In the genomic region with DNA sequence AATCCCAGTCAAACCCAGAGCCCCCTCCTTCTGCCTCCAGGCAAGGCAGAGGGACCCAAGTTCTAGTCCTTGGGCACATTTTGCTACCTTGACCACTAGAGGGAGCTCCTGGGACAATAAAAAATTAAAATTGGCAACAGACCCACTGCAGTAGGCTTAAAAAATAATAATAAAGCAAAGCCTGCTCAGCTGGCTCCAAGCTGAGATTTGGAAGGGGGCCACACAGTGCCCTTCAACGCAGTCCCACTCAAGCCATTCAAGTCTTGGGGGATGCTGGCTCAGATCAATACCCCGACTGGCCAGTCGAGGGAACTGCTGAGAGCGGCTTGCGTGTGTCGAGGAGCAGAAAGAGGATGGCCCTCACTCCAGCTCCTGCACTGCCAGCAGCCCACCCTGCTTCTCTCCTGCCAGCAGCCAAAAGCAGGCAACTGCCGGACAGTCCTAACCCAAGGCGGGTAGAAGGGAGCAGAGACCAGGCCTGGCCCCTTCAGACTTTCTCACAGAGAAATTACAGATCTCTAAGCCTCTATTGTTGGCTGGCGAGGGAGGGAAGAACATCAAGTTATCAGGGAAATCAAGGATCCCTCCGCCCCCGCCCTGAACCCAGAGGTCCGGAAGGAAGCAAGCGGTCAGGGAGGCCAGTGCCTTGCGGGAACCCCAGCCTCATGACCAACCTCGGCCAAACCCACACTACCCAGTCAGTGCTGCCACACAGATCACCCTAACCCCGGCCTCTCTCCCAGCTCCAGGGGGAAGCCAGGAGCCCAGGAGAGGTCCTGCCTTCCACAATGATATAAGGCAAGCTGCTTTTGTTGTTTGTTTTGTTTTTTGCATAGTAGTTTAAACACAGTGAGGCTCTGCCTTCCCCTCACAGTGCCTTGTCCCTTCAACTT, we compare ENCODE assay signal across 9 cellular contexts. TPM values are rescaled to one million over a fixed set of nuclear protein-coding genes. Genes with fewer than 3 reads are reported as not detected.
DNase-seq lines count a peak whose midpoint lies in the region; ATAC-seq and TF ChIP-seq lines count a peak whose summit lies in the region.
"Had no signal": no experiment of that assay in that cellular context is flagged by ENCODE, and none has a peak within 500 bp of the region (broad histone marks: within the 10 kb centered on the region; RNA-seq: fewer than 3 reads in every experiment).

No MANE protein-coding gene starts in this region.

- H3K79me2 ChIP-seq in KMS-11 (ENCODE audit: insufficient read depth, low read depth): no peaks in the 10 kb centered on the region

- H3K4me2 ChIP-seq in KMS-11: no peak overlapping the region

- H3K4me3 ChIP-seq in KMS-11 (IDR thresholded peaks at IDR 0.05; ENCODE audit: insufficient read depth, low read depth, low read length) (no peak overlapping the region), cardiac muscle cell (no peak overlapping the region), psoas muscle (peak overlapping the region; percentile 12)

- TF ChIP-seq CTCF in KMS-11 (conservative IDR thresholded peaks at IDR 0.05; ENCODE audit: low read depth, low read length) (peak; percentile 89), cardiac muscle cell (IDR thresholded peaks at IDR 0.05; ENCODE audit: low read depth, low read length) (peak; percentile 85), psoas muscle (IDR thresholded peaks at IDR 0.05) (peak; percentile 88)

- H3K27me3 ChIP-seq in KMS-11 (ENCODE audit: insufficient read depth, low read depth): peaks cover 24% of the 10 kb centered on the region
- H3K27me3 ChIP-seq in cardiac muscle cell: no peaks in the 10 kb centered on the region
- H3K27me3 ChIP-seq in psoas muscle (ENCODE audit: insufficient read depth in 3 of 3, low read length in 2 of 3): no peaks in the 10 kb centered on the region

- no peak overlapping the region for H3K9ac ChIP-seq in KMS-11

- H2AFZ ChIP-seq in KMS-11 (ENCODE audit: low read depth): no peak overlapping the region

- 27 to 45% (median 39%) methylated on average over 16 of the region's 16 CpGs for WGBS in psoas muscle, 3 donors

- DNase-seq in D341Med (ENCODE audit: low spot score) (peak; percentile 64), SKM-1 (lab: John Stamatoyannopoulos, UW; ENCODE audit: unreplicated experiment) (peak; percentile 33), cardiac muscle cell (ENCODE audit: low read depth in 1 of 2, low spot score in 1 of 2) (peak; percentile 61 to 76), psoas muscle (peak; percentile 60 to 74), NCI-H187 treated with DMSO at 0.1 percent for 48 hours (lab: John Stamatoyannopoulos, UW) (no peak)
- DNase-seq in activated naive CD8-positive, alpha-beta T cell treated with anti-CD3 and anti-CD28 coated beads, Interleukin-2, amount 50 U/mL, for 16 hours (ENCODE audit: low read depth, low spot score): peak; percentile 34

- H3K36me3 ChIP-seq in KMS-11 (ENCODE audit: insufficient read depth): no peaks in the 10 kb centered on the region
- H3K36me3 ChIP-seq in cardiac muscle cell: peaks cover 3% of the 10 kb centered on the region
- H3K36me3 ChIP-seq in psoas muscle (ENCODE audit: insufficient read depth in 1 of 2, low read depth in 1 of 2): peaks cover 0 to 40% of the 10 kb centered on the region in 2 donors

- intact Hi-C loops in psoas muscle (cut with DNase I): loop anchor here (2.0 to 5.0 kb wide), 2 partner anchors 188 to 190 kb away; no protein-coding TSS in a partner anchor

- peak in 2 of 4 donors; percentile 17 to 31 for ATAC-seq in psoas muscle
- no peak for ATAC-seq in HG03139 (IDR thresholded peaks at IDR 0.05; ENCODE audit: unreplicated experiment)

- H3K4me1 ChIP-seq in KMS-11 (ENCODE audit: low read depth, poor library complexity, severe bottlenecking): no peaks in the 10 kb centered on the region
- peaks cover 5% of the 10 kb centered on the region for H3K4me1 ChIP-seq in cardiac muscle cell (ENCODE audit: low read depth)
- peaks cover 25% of the 10 kb centered on the region for H3K4me1 ChIP-seq in psoas muscle

- no peaks in the 10 kb centered on the region for H4K20me1 ChIP-seq in KMS-11 (ENCODE audit: insufficient read depth)

- H3K27ac ChIP-seq in KMS-11 (no peak overlapping the region), cardiac muscle cell (peak overlapping the region; percentile 48), psoas muscle (peak overlapping the region; percentile 50)

- H3K9me3 ChIP-seq in cardiac muscle cell (ENCODE audit: low read depth) (no peaks in the 10 kb centered on the region), psoas muscle (no peaks in the 10 kb centered on the region)

RNA-seq across cellular contexts. Expression of a gene that starts 4.9 kb away (rescaled TPM):
- total RNA-seq in cardiac muscle cell (103 and 138 TPM in 2 replicates), psoas muscle (10 to 100 TPM; 31.9 to 81.1 (median 47.0) TPM)
- polyA plus RNA-seq in cardiac muscle cell (122 and 126 TPM in 2 replicates), psoas muscle (10 to 100 TPM; 19.5 to 28.6 (median 22.7) TPM)

RNA-seq across cellular contexts. Expression of a gene that starts 47.8 kb away (rescaled TPM):
- total RNA-seq in cardiac muscle cell (not detected in 2 replicates), psoas muscle (not detected)
- polyA plus RNA-seq in cardiac muscle cell (not detected in 2 replicates), psoas muscle (not detected)
- total RNA-seq: T-helper 2 cell treated with Interferon-gamma antibody and Interleukin-4, amounts not matched to agents 100 ng/mL and 5 ng/mL, for 36 hours had no signal

RNA-seq across cellular contexts. Expression of a gene that starts 49.2 kb away (rescaled TPM):
- total RNA-seq in cardiac muscle cell: 8.0 and 18.5 TPM in 2 replicates
- polyA plus RNA-seq in cardiac muscle cell: 0.78 and 1.8 TPM in 2 replicates
- total RNA-seq in psoas muscle: 10 to 100 TPM in 1 of 4 donors, 1 to 10 TPM in 3; 3.7 to 14.0 (median 6.8) TPM
- polyA plus RNA-seq in psoas muscle: 1 to 10 TPM in 2 of 3 donors, under 1 TPM in 1; 0.94 to 1.9 (median 1.2) TPM
